ENCODE assay signal across 15 cellular contexts in genomic region chr16:84315422-84315821, GRCh38. TPM values are rescaled to one million over a fixed set of nuclear protein-coding genes. Genes with fewer than 3 reads are reported as not detected.
"Had no signal": no experiment of that assay in that cellular context is flagged by ENCODE, and none has a peak within 500 bp of the region (broad histone marks: within the 10 kb centered on the region; RNA-seq: fewer than 3 reads in every experiment).

No MANE protein-coding gene starts in this region.

- H3K27me3 ChIP-seq: transverse colon had no signal

- DNase-seq: activated CD4-positive, alpha-beta T cell treated with anti-CD3 and anti-CD28 coated beads for 4 hours; activated CD8-positive, alpha-beta memory T cell treated with anti-CD3 and anti-CD28 coated beads, Interleukin-2, amount 50 U/mL, for 4 hours; activated CD8-positive, alpha-beta T cell treated with anti-CD3 and anti-CD28 coated beads for 36 hours; activated naive CD4-positive, alpha-beta T cell; central memory CD4-positive, alpha-beta T cell; retina; stimulated activated CD4-positive, alpha-beta T cell treated with anti-CD3 and anti-CD28 coated beads, Interleukin-1b, Interleukin-23, amount 100 ng/mL, for 48 hours; stimulated activated naive B cell treated with anti-CD40 and anti-IgM and Interleukin-4, amounts not matched to agents 10 μg/mL and 1 μg/mL and 100 μg/mL, for 72 hours; substantia nigra; T-helper 1 cell; transverse colon had no signal

- H3K27ac ChIP-seq: hepatocyte, SK-N-MC, transverse colon had no signal

- ATAC-seq: activated CD8-positive, alpha-beta T cell treated with anti-CD3 and anti-CD28 coated beads for 36 hours; stimulated activated naive B cell treated with anti-CD40 and anti-IgM and Interleukin-4, amounts not matched to agents 10 μg/mL and 1 μg/mL and 100 μg/mL, for 72 hours had no signal

- H3K4me3 ChIP-seq: hepatocyte, SK-N-MC, transverse colon had no signal

- H3K36me3 ChIP-seq: transverse colon had no signal

RNA-seq across cellular contexts. Expression of gene WFDC1, which starts 20.7 kb away (rescaled TPM):
- total RNA-seq: activated CD8-positive, alpha-beta T cell treated with anti-CD3 and anti-CD28 coated beads for 36 hours had no signal

RNA-seq across cellular contexts. Expression of gene ATP2C2, which starts 52.9 kb away (rescaled TPM):
- total RNA-seq: activated CD8-positive, alpha-beta T cell treated with anti-CD3 and anti-CD28 coated beads for 36 hours; fibroblast of lung; osteocyte had no signal
